Comparison of ENCODE assay signal across 16 cellular contexts in genomic region chr5:172636279-172637050, GRCh38. TPM values are rescaled to one million over a fixed set of nuclear protein-coding genes. Genes with fewer than 3 reads are reported as not detected.
A peak's percentile ranks its signal among the peaks of the same experiment; 100 is the strongest.
DNase-seq lines count a peak whose midpoint lies in the region; ATAC-seq, FAIRE-seq and TF ChIP-seq lines count a peak whose summit lies in the region.
"Had no signal": no experiment of that assay in that cellular context is flagged by ENCODE, and none has a peak within 500 bp of the region (broad histone marks: within the 10 kb centered on the region; RNA-seq: fewer than 3 reads in every experiment).

No MANE protein-coding gene starts in this region.

- 5% methylated on average over 11 of the region's 11 CpGs for WGBS in K562 (ENCODE audit: insufficient coverage, low coverage, missing lambda C conversion rate)
- WGBS in aorta, 2 donors = 85% methylated on average over 11 of the region's 11 CpGs

- H3K4me3 ChIP-seq in K562 = no peak overlapping the region
- H3K4me3 ChIP-seq in muscle layer of colon (ENCODE audit: low read depth in 1 of 2, low read length in 2 of 2) = peak overlapping the region in 1 of 2 donors; percentile 24
- H3K4me3 ChIP-seq in aorta (ENCODE audit: low read length in 2 of 2) = no peak overlapping the region
- H3K4me3 ChIP-seq: A549, GM23248 had no signal

- POLR2A ChIA-PET in K562 (lab: Yijun Ruan, JAX) = no interaction called here

- H3K9me1 ChIP-seq in K562 (ENCODE audit: control insufficient read depth, insufficient read depth, low read length) = no peaks in the 10 kb centered on the region

- H3K9ac ChIP-seq in K562 (ENCODE audit: insufficient read depth in 1 of 2, low read depth in 2 of 2, low read length in 2 of 2) = no peak overlapping the region
- no peak overlapping the region for H3K9ac ChIP-seq in muscle layer of colon (ENCODE audit: low read length)
- H3K9ac ChIP-seq: GM23248 had no signal

- TF ChIP-seq RAD21 in K562 (CRISPR knock-in tag; conservative IDR thresholded peaks at IDR 0.05 in 1 of 2, IDR thresholded peaks at IDR 0.05 in 1 of 2) = no peak

- H3K79me2 ChIP-seq in K562 (ENCODE audit: control insufficient read depth, insufficient read depth, low read length) = no peaks in the 10 kb centered on the region

- H3K4me3 Mint-ChIP-seq in natural killer cell treated with Interleukin-12 subunit alpha and Interleukin-12 subunit beta and Interleukin-15 and Interleukin-18, amount 100 ng/mL, for 72 hours = no peak overlapping the region
- H3K4me3 Mint-ChIP-seq: CD4-positive, alpha-beta T cell; HFFc6 had no signal

- intact Hi-C loops in K562 (cut with micrococcal nuclease) = no loop called here
- intact Hi-C loops in aorta (cut with DNase I) = no loop called here

- TF ChIP-seq POLR2A in K562 (conservative IDR thresholded peaks at IDR 0.05) = no peak

- BruUV-seq in K562 (replicated peaks; lab: Mats Ljungman, UMichigan) = no TSS peak

- H3K9me3 Mint-ChIP-seq in natural killer cell treated with Interleukin-12 subunit alpha and Interleukin-12 subunit beta and Interleukin-15 and Interleukin-18, amount 100 ng/mL, for 72 hours = no peaks in the 10 kb centered on the region
- H3K9me3 Mint-ChIP-seq: CD4-positive, alpha-beta T cell; HFFc6 had no signal

- CTCF ChIA-PET in K562 (lab: Yijun Ruan, JAX; ENCODE audit: low intra/inter-chr PET ratio) = no interaction called here

- no peak for TF ChIP-seq EP300 in K562 (IDR thresholded peaks at IDR 0.05; ENCODE audit: low read length)

- FAIRE-seq in K562 (lab: Jason Lieb, UNC) = no peak
- FAIRE-seq: A549 had no signal

- H3K4me1 Mint-ChIP-seq in natural killer cell treated with Interleukin-12 subunit alpha and Interleukin-12 subunit beta and Interleukin-15 and Interleukin-18, amount 100 ng/mL, for 72 hours (ENCODE audit: low read depth in 2 of 2) = peaks cover 5% of the 10 kb centered on the region in 2 donors

- no peaks in the 10 kb centered on the region for H3K36me3 ChIP-seq in K562 (ENCODE audit: control insufficient read depth, insufficient read depth, low read length)
- no peaks in the 10 kb centered on the region for H3K36me3 ChIP-seq in muscle layer of colon (ENCODE audit: insufficient read depth, low read length)
- H3K36me3 ChIP-seq in aorta (ENCODE audit: control insufficient read depth in 1 of 2, insufficient read depth in 2 of 2, low read length in 1 of 2) = no peaks in the 10 kb centered on the region

- ATAC-seq in K562 = no peak
- no peak for ATAC-seq in aorta (ENCODE audit: low FRiP score)
- ATAC-seq in natural killer cell treated with Interleukin-12 subunit alpha and Interleukin-12 subunit beta and Interleukin-15 and Interleukin-18, amount 100 ng/mL, for 72 hours = no peak

- H3K4me2 ChIP-seq in K562 (ENCODE audit: insufficient read depth, low read length) = no peak overlapping the region
- H3K4me2 ChIP-seq: A549 had no signal

- peaks cover 4 to 11% of the 10 kb centered on the region in 2 experiments; a peak in 3 of 5 replicates for H3K4me1 ChIP-seq in K562 (replicated peaks in 1 of 2; ENCODE audit: control insufficient read depth in 2 of 2, insufficient read depth in 2 of 2, low read length in 2 of 2)
- H3K4me1 ChIP-seq in muscle layer of colon (ENCODE audit: insufficient read depth, low read length) = peaks cover 12% of the 10 kb centered on the region
- H3K4me1 ChIP-seq in aorta (ENCODE audit: control insufficient read depth in 1 of 2, insufficient read depth in 2 of 2, low read length in 2 of 2) = no peaks in the 10 kb centered on the region

- H3K9me3 ChIP-seq in K562 (replicated peaks; ENCODE audit: control insufficient read depth, insufficient read depth, low read depth, low read length) (no peaks in the 10 kb centered on the region), muscle layer of colon (ENCODE audit: low read length) (no peaks in the 10 kb centered on the region), aorta (ENCODE audit: control insufficient read depth, low read length) (no peaks in the 10 kb centered on the region)
- H3K9me3 ChIP-seq: A549 had no signal

- H2AFZ ChIP-seq in K562 (ENCODE audit: low read depth, low read length) = no peak overlapping the region
- H2AFZ ChIP-seq: GM23248 had no signal

- H3K27me3 ChIP-seq in K562 (ENCODE audit: control insufficient read depth in 2 of 2, insufficient read depth in 2 of 2, low read length in 2 of 2) (peaks cover 23 to 58% of the 10 kb centered on the region in 2 experiments; a peak in 4 of 5 replicates), muscle layer of colon (ENCODE audit: control insufficient read depth in 1 of 2, insufficient read depth in 2 of 2, low read length in 2 of 2) (no peaks in the 10 kb centered on the region), aorta (ENCODE audit: control insufficient read depth in 1 of 2, insufficient read depth in 2 of 2, low read length in 1 of 2) (no peaks in the 10 kb centered on the region)

- in situ Hi-C loops in K562 (cut with MboI) = no loop called here

- TF ChIP-seq CTCF in K562 (IDR thresholded peaks at IDR 0.05 in 2 of 3, conservative IDR thresholded peaks at IDR 0.05 in 1 of 3; ENCODE audit: insufficient read depth in 2 of 3, low read depth in 1 of 3, low read length in 3 of 3) = no peak

- no peaks in the 10 kb centered on the region for H3K36me3 Mint-ChIP-seq in natural killer cell treated with Interleukin-12 subunit alpha and Interleukin-12 subunit beta and Interleukin-15 and Interleukin-18, amount 100 ng/mL, for 72 hours

- H4K20me1 ChIP-seq in K562 (replicated peaks; ENCODE audit: control insufficient read depth, insufficient read depth, low read length) = peaks cover 5% of the 10 kb centered on the region; the same call in 1 of the 2 replicates

- no peak overlapping the region for H3K27ac Mint-ChIP-seq in natural killer cell treated with Interleukin-12 subunit alpha and Interleukin-12 subunit beta and Interleukin-15 and Interleukin-18, amount 100 ng/mL, for 72 hours
- H3K27ac Mint-ChIP-seq: CD4-positive, alpha-beta T cell; HFFc6 had no signal

- DNase-seq in activated effector memory CD4-positive, alpha-beta T cell treated with anti-CD3 and anti-CD28 coated beads, Interleukin-2, amount 50 U/mL, for 16 hours = peak; percentile 36
- no peak for DNase-seq in activated effector memory CD4-positive, alpha-beta T cell treated with Interleukin-2 at 50 U/mL for 16 hours
- DNase-seq in K562 (ENCODE audit: extremely low read depth in 1 of 4, low spot score in 3 of 4) (no peak), aorta (peak; percentile 15 to 60), ureter (ENCODE audit: low spot score) (no peak)
- no peak for DNase-seq in natural killer cell treated with Interleukin-12 subunit alpha and Interleukin-12 subunit beta and Interleukin-15 and Interleukin-18, amount 100 ng/mL, for 72 hours (ENCODE audit: low spot score)
- DNase-seq in activated CD4-positive, alpha-beta T cell treated with anti-CD3 and anti-CD28 coated beads for 4 hours = no peak
- DNase-seq: GF-D8; GM23248; HFFc6; NCI-H1048; NK-92 treated with Interleukin-12 subunit alpha and Interleukin-12 subunit beta, amount 100 ng/mL, for 24 hours; OCI-M1 had no signal

- peaks cover 11 to 21% of the 10 kb centered on the region in 2 donors for H3K27me3 Mint-ChIP-seq in natural killer cell treated with Interleukin-12 subunit alpha and Interleukin-12 subunit beta and Interleukin-15 and Interleukin-18, amount 100 ng/mL, for 72 hours

- H3K27ac ChIP-seq in K562 (ENCODE audit: extremely low read depth, low read depth, low read length) (no peak overlapping the region), muscle layer of colon (ENCODE audit: low read depth, low read length) (peak overlapping the region; percentile 58), aorta (ENCODE audit: low read depth in 1 of 2, low read length in 2 of 2) (no peak overlapping the region)
- H3K27ac ChIP-seq: GM23248 had no signal

TF ChIP-seq in K562, 482 proteins besides CTCF, POLR2A, EP300 and RAD21:
- peak; percentile 39 for TF ChIP-seq ZNF146 (CRISPR knock-in tag; IDR thresholded peaks at IDR 0.05; ENCODE audit: unreplicated experiment)
- no peak for TF ChIP-seq CHCHD3 (CRISPR knock-in tag; IDR thresholded peaks at IDR 0.05)

RNA-seq across cellular contexts. Expression of gene NEURL1B, which starts 4.6 kb away (rescaled TPM):
- total RNA-seq in K562 (2011; cell fraction: chromatin; rRNA removed; ENCODE audit: low replicate concordance) = not detected in 2 replicates
- not detected in 2 replicates for total RNA-seq in K562 (2011; cell fraction: nucleolus; rRNA removed)
- total RNA-seq in K562 (2011; cell fraction: nucleoplasm; rRNA removed) = not detected in 2 replicates
- total RNA-seq in K562 (2014; rRNA removed) = not detected in 2 replicates
- total RNA-seq in K562 (2014; rRNA removed; fragmentation: Illumina TruSeq; extraction: Trizol) = not detected in 2 replicates
- not detected in 2 replicates for total RNA-seq in K562 (2015; rRNA removed; fragmentation: Illumina TruSeq; extraction: Trizol)
- total RNA-seq in K562 (2021) = 0.04 TPM in 2 replicates
- not detected in 2 replicates for polyA plus RNA-seq in K562 (2011; rRNA removed)
- not detected in 2 replicates for polyA plus RNA-seq in K562 (2011; cell fraction: cytosol; rRNA removed)
- polyA plus RNA-seq in K562 (2011; cell fraction: nucleus; rRNA removed) = not detected in 2 replicates
- polyA plus RNA-seq in K562 (2012) = not detected in 2 replicates
- not detected in 2 replicates for polyA plus RNA-seq in K562 (2014; fragmentation: Illumina TruSeq; extraction: Trizol)
- not detected for polyA plus RNA-seq in K562 (2014; fragmentation: Nextera tagmentation; extraction: Ambion mirVana)
- not detected in 2 replicates for polyA plus RNA-seq in K562 (2014; rRNA removed)
- polyA minus RNA-seq in K562 (2011; rRNA and poly(A)+ RNA removed) = not detected in 2 replicates
- not detected in 2 replicates for polyA minus RNA-seq in K562 (2011; cell fraction: cytosol; rRNA and poly(A)+ RNA removed)
- not detected in 2 replicates for polyA minus RNA-seq in K562 (2011; cell fraction: nucleus; rRNA and poly(A)+ RNA removed)
- 10 to 100 TPM; 46.1 to 65.8 TPM for total RNA-seq in aorta
- polyA plus RNA-seq in aorta = 1 to 10 TPM; 1.9 to 3.5 TPM
- under 1 TPM; 0.14 to 0.36 TPM for total RNA-seq in natural killer cell treated with Interleukin-12 subunit alpha and Interleukin-12 subunit beta and Interleukin-15 and Interleukin-18, amount 100 ng/mL, for 72 hours
- total RNA-seq in ureter = 35.0 TPM

Comparison
In these comparisons a context has a peak if more than half of its experiments do, and no peak if none do; other contexts are left out.
1. DNase-seq: peak in activated effector memory CD4-positive, alpha-beta T cell treated with anti-CD3 and anti-CD28 coated beads, Interleukin-2, amount 50 U/mL, for 16 hours (single experiment) and aorta (2 of 2); none in activated effector memory CD4-positive, alpha-beta T cell treated with Interleukin-2 at 50 U/mL for 16 hours (single experiment), K562 (0 of 4), natural killer cell treated with Interleukin-12 subunit alpha and Interleukin-12 subunit beta and Interleukin-15 and Interleukin-18, amount 100 ng/mL, for 72 hours (single experiment), activated CD4-positive, alpha-beta T cell treated with anti-CD3 and anti-CD28 coated beads for 4 hours (0 of 2) and ureter (single experiment).
2. RNA of gene NEURL1B, which starts 4.6 kb away (total RNA-seq): 46.1 to 65.8 TPM in aorta and 35.0 TPM in ureter (single experiment); 0.14 to 0.36 TPM in natural killer cell treated with Interleukin-12 subunit alpha and Interleukin-12 subunit beta and Interleukin-15 and Interleukin-18, amount 100 ng/mL, for 72 hours and 0.04 TPM in K562; every median in the first group is over 10 times any median in the second.